ENCODE assay signal across 18 cellular contexts in the genomic region with DNA sequence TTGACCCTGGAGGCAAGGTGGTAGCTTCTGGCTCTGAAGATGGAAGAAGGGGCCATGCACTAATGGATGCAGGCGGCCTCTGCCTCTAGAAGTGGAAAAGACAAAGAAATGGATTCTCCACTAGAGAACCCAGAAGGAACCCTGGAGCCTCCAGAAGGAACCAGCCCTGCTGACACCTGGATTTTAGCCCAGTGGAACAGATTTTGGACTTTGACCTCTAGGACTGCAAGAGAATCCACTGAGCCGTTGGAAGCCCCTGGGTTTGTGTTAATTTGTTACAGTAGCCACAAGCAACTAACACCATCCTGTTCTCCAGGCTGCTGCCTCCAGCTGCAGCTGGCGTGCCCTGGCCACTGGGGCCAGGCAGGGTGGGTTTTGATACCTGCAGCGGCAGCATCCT.
DNase-seq lines count a peak whose midpoint lies in the region; ATAC-seq, FAIRE-seq and TF ChIP-seq lines count a peak whose summit lies in the region.
"Had no signal": no experiment of that assay in that cellular context is flagged by ENCODE, and none has a peak within 500 bp of the region (broad histone marks: within the 10 kb centered on the region; RNA-seq: fewer than 3 reads in every experiment).

No MANE protein-coding gene starts in this region.

- POLR2A ChIA-PET in H1 (lab: Charles Lee; ENCODE audit: partially characterized antibody), result no interaction called here
- POLR2A ChIA-PET in T-cell (lab: Charles Lee), result no interaction called here

- no peak overlapping the region for H4K5ac ChIP-seq in H1 (ENCODE audit: insufficient read length, low read depth, low read length)

- peaks cover 44% of the 10 kb centered on the region for H3K4me1 ChIP-seq in BLaER1
- peaks cover 8 to 14% (median 12%) of the 10 kb centered on the region in 4 experiments; a peak in 6 of 7 replicates for H3K4me1 ChIP-seq in H1 (replicated peaks in 1 of 4; ENCODE audit: control insufficient read depth in 3 of 4, insufficient read depth in 4 of 4, low read length in 3 of 4)
- peaks cover 0 to 4% (median 0%) of the 10 kb centered on the region in 4 donors for H3K4me1 ChIP-seq in right lobe of liver
- H3K4me1 ChIP-seq in small intestine (ENCODE audit: control insufficient read depth in 2 of 2, insufficient read depth in 1 of 2, low read depth in 1 of 2, low read length in 1 of 2), result no peaks in the 10 kb centered on the region
- peaks cover 8% of the 10 kb centered on the region for H3K4me1 ChIP-seq in GM23248 (ENCODE audit: insufficient read depth)
- H3K4me1 ChIP-seq: BE2C, Caco-2 had no signal

- H3K27ac Mint-ChIP-seq in T-cell, result no peak overlapping the region
- H3K27ac Mint-ChIP-seq: CD8-positive, alpha-beta T cell; HFFc6 had no signal

- 0 out of 2 replicates have a peak, but pooled peaks cover 2% of the 10 kb centered on the region for H3K23me2 ChIP-seq in H1 (ENCODE audit: low read depth, low read length)

- H2AFZ ChIP-seq in H1 (ENCODE audit: low read length) (no peak overlapping the region), GM23248 (no peak overlapping the region)

- no peaks in the 10 kb centered on the region for H3K36me3 Mint-ChIP-seq in T-cell
- H3K36me3 Mint-ChIP-seq: CD8-positive, alpha-beta T cell had no signal

- in situ Hi-C loops in GM23248 (cut with MboI), result no loop called here

- peaks cover 6% of the 10 kb centered on the region; the same call in 1 of the 2 replicates for H3F3A ChIP-seq in GM23248 (ENCODE audit: insufficient read depth)

- ATAC-seq in right lobe of liver (peak in 3 of 4 donors; percentile 13 to 63 (median 34)), T-cell (replicated peaks in 1 of 4) (no peak)
- ATAC-seq in stimulated activated naive CD8-positive, alpha-beta T cell treated with anti-CD3 and anti-CD28 coated beads, Interleukin-15, Interleukin-2, amounts not matched to agents 100 U/mL and 50 U/mL, for 24 hours, result no peak
- ATAC-seq: CD8-positive, alpha-beta T cell had no signal

- H3K9me3 ChIP-seq in BLaER1, result peaks cover 4% of the 10 kb centered on the region; the same call in 1 of the 2 replicates
- peaks cover 4 to 10% of the 10 kb centered on the region in 2 experiments for H3K9me3 ChIP-seq in H1 (ENCODE audit: insufficient read depth in 2 of 2, low read depth in 1 of 2, low read length in 1 of 2)
- no peaks in the 10 kb centered on the region for H3K9me3 ChIP-seq in right lobe of liver
- H3K9me3 ChIP-seq in small intestine (ENCODE audit: control insufficient read depth, low read depth), result no peaks in the 10 kb centered on the region
- no peaks in the 10 kb centered on the region for H3K9me3 ChIP-seq in GM23248 (ENCODE audit: low read depth)
- H3K9me3 ChIP-seq: BE2C, Caco-2 had no signal

- H4K20me1 ChIP-seq in BLaER1 (no peaks in the 10 kb centered on the region), H1 (replicated peaks in 1 of 2; ENCODE audit: control insufficient read depth in 1 of 2, insufficient read depth in 2 of 2, low read length in 2 of 2) (no peaks in the 10 kb centered on the region), GM23248 (ENCODE audit: insufficient read depth) (no peaks in the 10 kb centered on the region)

- H3K56ac ChIP-seq in H1 (replicated peaks; ENCODE audit: insufficient read length, low read depth, low read length), result no peak overlapping the region

- H3K18ac ChIP-seq in H1 (ENCODE audit: extremely low read depth, low read length), result no peak overlapping the region; the same call in 1 of the 2 replicates

- TF ChIP-seq RAD21 in H1 (IDR thresholded peaks at IDR 0.05 in 1 of 2, conservative IDR thresholded peaks at IDR 0.05 in 1 of 2; ENCODE audit: low read depth in 2 of 2, low read length in 2 of 2), result no peak

- no peaks in the 10 kb centered on the region for H3K4me1 Mint-ChIP-seq in T-cell

- no peaks in the 10 kb centered on the region for H3K79me2 ChIP-seq in H1 (ENCODE audit: control insufficient read depth in 1 of 2, insufficient read depth in 2 of 2, low read length in 2 of 2)
- no peaks in the 10 kb centered on the region for H3K79me2 ChIP-seq in GM23248 (ENCODE audit: insufficient read depth)

- no peak for TF ChIP-seq EP300 in H1 (IDR thresholded peaks at IDR 0.05; ENCODE audit: borderline replicate concordance in 1 of 2, low read depth in 2 of 2, low read length in 2 of 2)

- no peak overlapping the region for H2BK20ac ChIP-seq in H1 (ENCODE audit: low read length)

- H2BK120ac ChIP-seq in H1 (replicated peaks; ENCODE audit: low read depth, low read length), result no peak overlapping the region

- no peak overlapping the region for H3K4me3 ChIP-seq in BLaER1
- no peak overlapping the region for H3K4me3 ChIP-seq in H1 (ENCODE audit: extremely low read depth in 1 of 4, insufficient read depth in 2 of 4, low read depth in 3 of 4, low read length in 4 of 4)
- H3K4me3 ChIP-seq in right lobe of liver, result no peak overlapping the region
- H3K4me3 ChIP-seq in small intestine (ENCODE audit: low read depth in 1 of 2, low read length in 2 of 2), result no peak overlapping the region
- H3K4me3 ChIP-seq in GM23248, result no peak overlapping the region

- FAIRE-seq in H1 (lab: Jason Lieb, UNC), result no peak
- no peak for FAIRE-seq in small intestine (lab: Jason Lieb, UNC)
- FAIRE-seq: A204.1, GM19239 had no signal

- no peak overlapping the region for H3K14ac ChIP-seq in H1 (ENCODE audit: insufficient read length)

- H3K79me1 ChIP-seq in H1 (ENCODE audit: low read depth, low read length), result no peaks in the 10 kb centered on the region; the same call in 1 of the 2 replicates

- no peaks in the 10 kb centered on the region for H3K9me3 Mint-ChIP-seq in T-cell
- H3K9me3 Mint-ChIP-seq: CD8-positive, alpha-beta T cell; HFFc6 had no signal

- no peak overlapping the region for H2BK15ac ChIP-seq in H1 (ENCODE audit: low read length)

- 81% methylated on average over 4 of the region's 4 CpGs; no CpG with 5 or more reads in 1 of the 2 experiments for WGBS in H1 (ENCODE audit: extremely low coverage in 1 of 2, insufficient coverage in 1 of 2, insufficient read length in 1 of 2, insufficient replicate concordance in 2 of 2, low coverage in 1 of 2, low lambda C conversion rate in 2 of 2, missing lambda C conversion rate in 1 of 2), 2 experiments
- 52% methylated on average over 2 of the region's 4 CpGs for WGBS in right lobe of liver (ENCODE audit: insufficient coverage, low coverage, low lambda C conversion rate, missing lambda C conversion rate)
- WGBS in small intestine, 3 donors, result 62 to 81% (median 74%) methylated on average over 4 of the region's 4 CpGs
- 81 to 88% methylated on average over 4 of the region's 4 CpGs for WGBS in GM23248 (ENCODE audit: low coverage in 1 of 2, low lambda C conversion rate in 2 of 2, missing lambda C conversion rate in 2 of 2), 2 experiments

- no peaks in the 10 kb centered on the region for H3K9me2 ChIP-seq in GM23248 (ENCODE audit: insufficient read depth)

- H2BK5ac ChIP-seq in H1 (ENCODE audit: low read depth, low read length), result no peak overlapping the region

- CTCF ChIA-PET in H1 (lab: Charles Lee; ENCODE audit: partially characterized antibody) (interaction anchor here (0.6 kb wide), 1 partner anchor 12 kb away, joined by 3 read pairs; no protein-coding TSS in a partner anchor), T-cell (lab: Charles Lee) (no interaction called here)

- H3K36me3 ChIP-seq in BLaER1 (no peaks in the 10 kb centered on the region), H1 (ENCODE audit: control insufficient read depth in 2 of 4, insufficient read depth in 4 of 4, low read length in 3 of 4) (no peaks in the 10 kb centered on the region), right lobe of liver (no peaks in the 10 kb centered on the region), small intestine (ENCODE audit: control insufficient read depth in 2 of 2, insufficient read depth in 2 of 2, low read length in 2 of 2) (no peaks in the 10 kb centered on the region), GM23248 (ENCODE audit: low read depth) (0 out of 2 replicates have a peak, but pooled peaks cover 8% of the 10 kb centered on the region)
- H3K36me3 ChIP-seq: BE2C had no signal

- intact Hi-C loops in right lobe of liver (cut with DNase I), result no loop called here

- no peak overlapping the region for H4K8ac ChIP-seq in H1 (ENCODE audit: extremely low read depth, insufficient read depth, low read length)

- H3K4me3 Mint-ChIP-seq in T-cell, result no peak overlapping the region
- H3K4me3 Mint-ChIP-seq: CD14-positive monocyte; CD8-positive, alpha-beta T cell; HFFc6 had no signal

- no peak for TF ChIP-seq POLR2A in H1 (IDR thresholded peaks at IDR 0.05; ENCODE audit: control extremely low read depth in 1 of 2, low read depth in 2 of 2, low read length in 2 of 2)
- TF ChIP-seq POLR2A in right lobe of liver (IDR thresholded peaks at IDR 0.05), result no peak

- H4K91ac ChIP-seq in H1 (replicated peaks; ENCODE audit: insufficient read length, low read length), result peak overlapping the region; percentile 32

- H3K4ac ChIP-seq in H1 (replicated peaks; ENCODE audit: insufficient read length, low read depth, low read length), result no peak overlapping the region

- TF ChIP-seq CTCF in H1 (IDR thresholded peaks at IDR 0.05; ENCODE audit: control extremely low read depth in 1 of 3, insufficient read depth in 1 of 3, low read depth in 1 of 3, low read length in 3 of 3), result no peak
- TF ChIP-seq CTCF in right lobe of liver (IDR thresholded peaks at IDR 0.05), result no peak

- H3K4me2 ChIP-seq in BLaER1 (0 out of 2 replicates have a peak overlapping the region, but pooled peaks have one; percentile 9), H1 (ENCODE audit: insufficient read depth in 1 of 2, low read depth in 2 of 2, low read length in 2 of 2) (no peak overlapping the region), GM23248 (ENCODE audit: unreplicated experiment) (no peak overlapping the region)

- H3K27ac ChIP-seq in BLaER1 (no peak overlapping the region), H1 (ENCODE audit: low read depth, low read length) (no peak overlapping the region), right lobe of liver (no peak overlapping the region), small intestine (ENCODE audit: low read depth in 1 of 2, low read length in 1 of 2) (no peak overlapping the region), GM23248 (no peak overlapping the region)

- H3K27me3 ChIP-seq in BLaER1 (no peaks in the 10 kb centered on the region), H1 (replicated peaks in 1 of 4; ENCODE audit: control insufficient read depth in 3 of 4, extremely low read depth in 1 of 4, insufficient read depth in 3 of 4, low read length in 3 of 4) (no peaks in the 10 kb centered on the region; a peak in 1 of 7 replicates), right lobe of liver (no peaks in the 10 kb centered on the region), small intestine (ENCODE audit: control insufficient read depth in 2 of 2, insufficient read depth in 2 of 2, low read length in 2 of 2) (no peaks in the 10 kb centered on the region), GM23248 (replicated peaks; ENCODE audit: insufficient read depth) (no peaks in the 10 kb centered on the region)
- H3K27me3 ChIP-seq: BE2C had no signal

- H3K9ac ChIP-seq in BLaER1, result no peak overlapping the region
- no peak overlapping the region for H3K9ac ChIP-seq in H1 (replicated peaks in 1 of 4; ENCODE audit: extremely low read depth in 1 of 4, low read depth in 3 of 4, low read length in 3 of 4)
- H3K9ac ChIP-seq in GM23248, result no peak overlapping the region

- no peak overlapping the region for H2BK12ac ChIP-seq in H1 (ENCODE audit: low read depth, low read length)

- H3K23ac ChIP-seq in H1 (ENCODE audit: insufficient read length), result no peak overlapping the region

- DNase-seq in H1 (ENCODE audit: low read depth in 1 of 2, low spot score in 2 of 2) (no peak), right lobe of liver (peak in 1 of 3 donors; percentile 23), small intestine (peak; percentile 16), T-cell (no peak), anterior cingulate cortex (lab: John Stamatoyannopoulos, UW) (no peak), GM23248 (no peak)
- no peak for DNase-seq in stimulated activated naive CD8-positive, alpha-beta T cell treated with anti-CD3 and anti-CD28 coated beads, Interleukin-15, Interleukin-2, amounts not matched to agents 100 U/mL and 50 U/mL, for 24 hours
- DNase-seq: BE2C; Caco-2; CD8-positive, alpha-beta T cell; DND-41; GDM1; HCEC 1CT; HFFc6 had no signal

- 0 out of 2 replicates have a peak overlapping the region, but pooled peaks have one; percentile 53 for H2AK5ac ChIP-seq in H1 (ENCODE audit: low read depth, low read length)

- no peaks in the 10 kb centered on the region for H3K27me3 Mint-ChIP-seq in T-cell

Comparison
In these comparisons a context has a peak if more than half of its experiments do, and no peak if none do; other contexts are left out.
1. ATAC-seq: peak in right lobe of liver (3 of 4); none in T-cell (0 of 4) and stimulated activated naive CD8-positive, alpha-beta T cell treated with anti-CD3 and anti-CD28 coated beads, Interleukin-15, Interleukin-2, amounts not matched to agents 100 U/mL and 50 U/mL, for 24 hours (single experiment).